ENCODE assay signal across 19 cellular contexts in genomic region chr2:159650574-159650973, GRCh38. TPM values are rescaled to one million over a fixed set of nuclear protein-coding genes. Genes with fewer than 3 reads are reported as not detected.
DNase-seq lines count a peak whose midpoint lies in the region; ATAC-seq and TF ChIP-seq lines count a peak whose summit lies in the region.
"Had no signal": no experiment of that assay in that cellular context is flagged by ENCODE, and none has a peak within 500 bp of the region (broad histone marks: within the 10 kb centered on the region; RNA-seq: fewer than 3 reads in every experiment).

No MANE protein-coding gene starts in this region.

- H3K4me1 ChIP-seq in upper lobe of right lung: no peaks in the 10 kb centered on the region
- no peaks in the 10 kb centered on the region for H3K4me1 ChIP-seq in esophagus muscularis mucosa
- H3K4me1 ChIP-seq: SJSA1 had no signal

- intact Hi-C loops in Right ventricle myocardium inferior (cut with DNase I): no loop called here
- intact Hi-C loops in Right ventricle myocardium superior (cut with DNase I): no loop called here
- intact Hi-C loops in upper lobe of right lung (cut with DNase I): no loop called here
- intact Hi-C loops in esophagus muscularis mucosa (cut with DNase I): no loop called here

- ATAC-seq in Right ventricle myocardium inferior: peak; percentile 23
- no peak for ATAC-seq in Right ventricle myocardium superior (ENCODE audit: poor library complexity)
- peak; percentile 19 for ATAC-seq in upper lobe of right lung
- ATAC-seq: heart left ventricle had no signal

- H3K36me3 ChIP-seq in upper lobe of right lung: no peaks in the 10 kb centered on the region
- H3K36me3 ChIP-seq in esophagus muscularis mucosa: no peaks in the 10 kb centered on the region
- H3K36me3 ChIP-seq: heart left ventricle, SJSA1 had no signal

- no peak for TF ChIP-seq EP300 in esophagus muscularis mucosa (IDR thresholded peaks at IDR 0.05)

- no peak overlapping the region for H3K27ac ChIP-seq in upper lobe of right lung
- no peak overlapping the region for H3K27ac ChIP-seq in esophagus muscularis mucosa (replicated peaks in 1 of 4)
- H3K27ac ChIP-seq: C4-2B, heart left ventricle, SJSA1, VCaP had no signal

- no peak for TF ChIP-seq POLR2A in esophagus muscularis mucosa (IDR thresholded peaks at IDR 0.05; ENCODE audit: low read depth)

- no peak overlapping the region for H3K4me3 ChIP-seq in upper lobe of right lung
- no peak overlapping the region for H3K4me3 ChIP-seq in esophagus muscularis mucosa
- H3K4me3 ChIP-seq: heart left ventricle, SJSA1 had no signal

- H3K9me3 ChIP-seq in upper lobe of right lung (peaks cover 8% of the 10 kb centered on the region), esophagus muscularis mucosa (peaks cover 0 to 5% (median 0%) of the 10 kb centered on the region in 4 donors)
- H3K9me3 ChIP-seq: SJSA1 had no signal

- H3K27me3 ChIP-seq in upper lobe of right lung (no peaks in the 10 kb centered on the region), esophagus muscularis mucosa (no peaks in the 10 kb centered on the region)
- H3K27me3 ChIP-seq: heart left ventricle, SJSA1 had no signal

- DNase-seq in Right ventricle myocardium inferior (ENCODE audit: missing footprints): no peak
- DNase-seq in Right ventricle myocardium superior: no peak
- DNase-seq in MV-4-11 (lab: John Stamatoyannopoulos, UW): peak; percentile 64
- peak; percentile 12 for DNase-seq in NCI-H748 treated with DMSO at 0.1 percent for 48 hours (lab: John Stamatoyannopoulos, UW)
- no peak for DNase-seq in upper lobe of right lung
- DNase-seq in esophagus muscularis mucosa (ENCODE audit: extremely low spot score): no peak
- no peak for DNase-seq in Kasumi-1 (lab: John Stamatoyannopoulos, UW)
- DNase-seq: activated CD4-positive, alpha-beta T cell treated with anti-CD3 and anti-CD28 coated beads, Interleukin-2, amount 10 ng/mL, durations not matched to agents 24 days and 14 days; activated naive CD4-positive, alpha-beta T cell treated with anti-CD3 and anti-CD28 coated beads for 36 hours; amniotic stem cell; effector CD8-positive, alpha-beta T cell; erythroblast; foreskin fibroblast; heart left ventricle; NCI-H2081 treated with DMSO at 0.1 percent for 48 hours; NCI-H526 had no signal

- TF ChIP-seq CTCF in upper lobe of right lung (IDR thresholded peaks at IDR 0.05) (no peak), esophagus muscularis mucosa (IDR thresholded peaks at IDR 0.05) (no peak)

RNA-seq across cellular contexts. Expression of gene BAZ2B, which starts 34.2 kb away (rescaled TPM):
- total RNA-seq in Right ventricle myocardium inferior: 35.3 TPM
- 27.0 TPM for total RNA-seq in Right ventricle myocardium superior
- total RNA-seq in upper lobe of right lung: 91.9 TPM
- 10 to 100 TPM; 76.3 to 97.2 (median 91.0) TPM for total RNA-seq in esophagus muscularis mucosa

Comparison
In these comparisons a context has a peak if more than half of its experiments do, and no peak if none do; other contexts are left out.
1. DNase-seq: peak in MV-4-11 (single experiment) and NCI-H748 treated with DMSO at 0.1 percent for 48 hours (single experiment); none in Right ventricle myocardium inferior (single experiment), Right ventricle myocardium superior (single experiment), upper lobe of right lung (single experiment), esophagus muscularis mucosa (single experiment) and Kasumi-1 (0 of 2).